ENCODE assay signal across 10 cellular contexts in genomic region chr1:197912739-197913494, GRCh38. TPM values are rescaled to one million over a fixed set of nuclear protein-coding genes. Genes with fewer than 3 reads are reported as not detected.
DNase-seq lines count a peak whose midpoint lies in the region; TF ChIP-seq lines count a peak whose summit lies in the region.
"Had no signal": no experiment of that assay in that cellular context is flagged by ENCODE, and none has a peak within 500 bp of the region (broad histone marks: within the 10 kb centered on the region; RNA-seq: fewer than 3 reads in every experiment).

No MANE protein-coding gene starts in this region.

- H3K4me1 Mint-ChIP-seq in T-helper 1 cell treated with Interleukin-12 subunit alpha and Interleukin-12 subunit beta and Interleukin-4 antibody, amounts not matched to agents 30 μg/mL and 1 μg/mL, for 36 hours (ENCODE audit: low read depth), result peaks cover 51% of the 10 kb centered on the region

- H3K4me1 ChIP-seq in NT2/D1 (ENCODE audit: insufficient read depth, insufficient read length) (peaks cover 31% of the 10 kb centered on the region), mesenchymal stem cell (ENCODE audit: control insufficient read depth, insufficient read depth, low read depth, low read length) (peaks cover 42% of the 10 kb centered on the region)

- H3K36me3 ChIP-seq in NT2/D1 (ENCODE audit: insufficient read depth, insufficient read length, low read length) (no peaks in the 10 kb centered on the region), mesenchymal stem cell (ENCODE audit: control insufficient read depth in 1 of 2, insufficient read depth in 2 of 2, low read depth in 1 of 2, low read length in 2 of 2) (no peaks in the 10 kb centered on the region)
- H3K36me3 ChIP-seq: prostate gland had no signal

- H3K27ac Mint-ChIP-seq in T-helper 1 cell treated with Interleukin-12 subunit alpha and Interleukin-12 subunit beta and Interleukin-4 antibody, amounts not matched to agents 30 μg/mL and 1 μg/mL, for 36 hours, result peak overlapping the region; percentile 60

- peak overlapping the region; percentile 86 for H3K4me3 Mint-ChIP-seq in T-helper 1 cell treated with Interleukin-12 subunit alpha and Interleukin-12 subunit beta and Interleukin-4 antibody, amounts not matched to agents 30 μg/mL and 1 μg/mL, for 36 hours

- H4K8ac ChIP-seq in mesenchymal stem cell (ENCODE audit: low read length), result no peak overlapping the region

- no peak for TF ChIP-seq CTCF in epithelial cell of esophagus (IDR thresholded peaks at IDR 0.05; ENCODE audit: insufficient read depth, low read depth, low read length, missing control alignments)

- peak overlapping the region; percentile 22 for H3K4me3 ChIP-seq in NT2/D1 (ENCODE audit: insufficient read length, low read depth)
- peak overlapping the region; percentile 21 for H3K4me3 ChIP-seq in epithelial cell of esophagus (ENCODE audit: low read length)
- H3K4me3 ChIP-seq in mesenchymal stem cell (ENCODE audit: insufficient read depth in 1 of 2, low read depth in 1 of 2, low read length in 2 of 2), result peak overlapping the region in 1 of 2 experiments; percentile 65
- H3K4me3 ChIP-seq: prostate gland had no signal

- H2AFZ ChIP-seq in mesenchymal stem cell (ENCODE audit: low read depth, low read length), result no peak overlapping the region

- whole genome bisulfite sequencing in mesenchymal stem cell, result 6% methylated on average over 32 of the region's 32 CpGs

- H2AK5ac ChIP-seq in mesenchymal stem cell (ENCODE audit: low read length, severe bottlenecking), result no peak overlapping the region

- H3K27me3 ChIP-seq in NT2/D1 (ENCODE audit: insufficient read depth, insufficient read length) (peaks cover 100% of the 10 kb centered on the region), mesenchymal stem cell (ENCODE audit: control insufficient read depth in 1 of 2, insufficient read depth in 1 of 2, low read length in 2 of 2) (peaks cover 100% of the 10 kb centered on the region in 2 experiments)

- no peak overlapping the region for H3K4ac ChIP-seq in mesenchymal stem cell (ENCODE audit: low read depth in 1 of 2, low read length in 2 of 2)

- H2BK120ac ChIP-seq in mesenchymal stem cell (ENCODE audit: low read depth, low read length), result no peak overlapping the region

- no peak overlapping the region for H3K9ac ChIP-seq in NT2/D1 (ENCODE audit: insufficient read length, low read depth)
- H3K9ac ChIP-seq in mesenchymal stem cell (ENCODE audit: low read length), result no peak overlapping the region

- DNase-seq in T-helper 1 cell (no peak), NT2/D1 (ENCODE audit: low read depth, low spot score) (no peak), epithelial cell of esophagus (ENCODE audit: low read depth) (no peak), retina (peak; percentile 79), NCI-H1694 (lab: John Stamatoyannopoulos, UW) (no peak), mesenchymal stem cell (no peak)
- DNase-seq in stimulated activated CD8-positive, alpha-beta memory T cell treated with anti-CD3 and anti-CD28 coated beads, Interleukin-4, amount 100 ng/mL, for 48 hours, result no peak

- H3K27me3 Mint-ChIP-seq in T-helper 1 cell treated with Interleukin-12 subunit alpha and Interleukin-12 subunit beta and Interleukin-4 antibody, amounts not matched to agents 30 μg/mL and 1 μg/mL, for 36 hours (ENCODE audit: low read depth), result peaks cover 99% of the 10 kb centered on the region

- no peaks in the 10 kb centered on the region for H3K9me3 Mint-ChIP-seq in T-helper 1 cell treated with Interleukin-12 subunit alpha and Interleukin-12 subunit beta and Interleukin-4 antibody, amounts not matched to agents 30 μg/mL and 1 μg/mL, for 36 hours

- H2BK12ac ChIP-seq in mesenchymal stem cell (ENCODE audit: low read length in 2 of 2), result no peak overlapping the region

- H3K4me2 ChIP-seq in mesenchymal stem cell (ENCODE audit: low read length, poor library complexity, severe bottlenecking), result no peak overlapping the region

- H4K91ac ChIP-seq in mesenchymal stem cell (ENCODE audit: low read length), result no peak overlapping the region

- H2BK15ac ChIP-seq in mesenchymal stem cell (ENCODE audit: low read depth, poor library complexity, severe bottlenecking), result no peak overlapping the region

- no peak overlapping the region for H3K27ac ChIP-seq in mesenchymal stem cell (ENCODE audit: low read length, poor library complexity, severe bottlenecking)
- H3K27ac ChIP-seq: prostate gland, VCaP had no signal

- peaks cover 10% of the 10 kb centered on the region for H3K36me3 Mint-ChIP-seq in T-helper 1 cell treated with Interleukin-12 subunit alpha and Interleukin-12 subunit beta and Interleukin-4 antibody, amounts not matched to agents 30 μg/mL and 1 μg/mL, for 36 hours (ENCODE audit: low read depth)

- H2BK5ac ChIP-seq in mesenchymal stem cell (ENCODE audit: low read depth, low read length, poor library complexity, severe bottlenecking), result no peak overlapping the region

- H3K23ac ChIP-seq in mesenchymal stem cell (ENCODE audit: low read length in 2 of 2), result no peak overlapping the region

- H3K79me1 ChIP-seq in mesenchymal stem cell (replicated peaks; ENCODE audit: low read length, poor library complexity, severe bottlenecking), result no peaks in the 10 kb centered on the region

- H3K18ac ChIP-seq in mesenchymal stem cell (ENCODE audit: low read depth in 1 of 2, low read length in 2 of 2), result no peak overlapping the region

- no peak overlapping the region for H3K14ac ChIP-seq in mesenchymal stem cell (ENCODE audit: low read length in 2 of 2)

- H3K9me3 ChIP-seq in NT2/D1 (ENCODE audit: insufficient read depth, low read length), result peaks cover 7% of the 10 kb centered on the region
- no peaks in the 10 kb centered on the region for H3K9me3 ChIP-seq in mesenchymal stem cell (ENCODE audit: control insufficient read depth, low read length)
- H3K9me3 ChIP-seq: prostate gland had no signal

RNA-seq across cellular contexts. Expression of gene LHX9, which starts 4.3 kb away (rescaled TPM):
- not detected for polyA plus RNA-seq in mesenchymal stem cell (2013, experiment 1 of 2)
- polyA plus RNA-seq in mesenchymal stem cell (2013, experiment 2 of 2), result not detected

RNA-seq across cellular contexts. Expression of gene C1orf53, which starts 10.5 kb away (rescaled TPM):
- 3.6 TPM for polyA plus RNA-seq in mesenchymal stem cell (2013, experiment 1 of 2)
- 5.3 TPM for polyA plus RNA-seq in mesenchymal stem cell (2013, experiment 2 of 2)
